Comparison of ENCODE assay signal across 26 cellular contexts in genomic region chr10:129560355-129560754, GRCh38.
A peak's percentile ranks its signal among the peaks of the same experiment; 100 is the strongest.
DNase-seq lines count a peak whose midpoint lies in the region; ATAC-seq, FAIRE-seq and TF ChIP-seq lines count a peak whose summit lies in the region.
"Had no signal": no experiment of that assay in that cellular context is flagged by ENCODE, and none has a peak within 500 bp of the region (broad histone marks: within the 10 kb centered on the region; RNA-seq: fewer than 3 reads in every experiment).

No MANE protein-coding gene starts in this region.

- H4K20me1 ChIP-seq in HepG2 (ENCODE audit: insufficient read depth, low read length): no peaks in the 10 kb centered on the region

- H3K9ac ChIP-seq in HepG2 (ENCODE audit: insufficient read depth, low read depth, low read length): no peak overlapping the region
- H3K9ac ChIP-seq: BLaER1 had no signal

- CTCF ChIA-PET in HepG2 (lab: Yijun Ruan, JAX; ENCODE audit: low intra/inter-chr PET ratio, low total read pairs): no interaction called here

- no peak overlapping the region for H2AFZ ChIP-seq in HepG2 (ENCODE audit: low read length)

- H3K4me1 ChIP-seq in HepG2 (ENCODE audit: insufficient read depth, low read length) (0 out of 2 replicates have a peak, but pooled peaks cover 11% of the 10 kb centered on the region), right lobe of liver (peaks cover 0 to 4% (median 0%) of the 10 kb centered on the region in 4 donors)
- H3K4me1 ChIP-seq: BE2C, BLaER1 had no signal

- in situ Hi-C loops in HepG2 (cut with HindIII; ENCODE audit: extremely low pct_ligation_motif_present, low pct_unique_long_range_greater_than_20kb): no loop called here

- H3K27me3 ChIP-seq in HepG2 (ENCODE audit: control insufficient read depth in 1 of 2, insufficient read depth in 2 of 2, low read length in 2 of 2): no peaks in the 10 kb centered on the region
- H3K27me3 ChIP-seq in right lobe of liver: no peaks in the 10 kb centered on the region
- H3K27me3 ChIP-seq in dorsolateral prefrontal cortex: no peaks in the 10 kb centered on the region
- H3K27me3 ChIP-seq: BE2C, BLaER1 had no signal

- ATAC-seq in left lobe of liver (peak; percentile 91), HepG2 (no peak), right lobe of liver (peak; percentile 90 to 96 (median 95))
- ATAC-seq in stimulated activated naive CD8-positive, alpha-beta T cell treated with anti-CD3 and anti-CD28 coated beads, Interleukin-15, Interleukin-2, amounts not matched to agents 100 U/mL and 50 U/mL, for 24 hours: no peak
- ATAC-seq: GM12878 had no signal

- H3K4me3 ChIP-seq in HepG2 (replicated peaks in 1 of 3; ENCODE audit: insufficient read depth in 1 of 3, low read depth in 2 of 3, low read length in 3 of 3): no peak overlapping the region
- H3K4me3 ChIP-seq in right lobe of liver: no peak overlapping the region
- H3K4me3 ChIP-seq in dorsolateral prefrontal cortex: no peak overlapping the region
- H3K4me3 ChIP-seq: BLaER1, GM12878 had no signal

- TF ChIP-seq EP300 in HepG2 (IDR thresholded peaks at IDR 0.05; ENCODE audit: low read depth in 2 of 2, low read length in 2 of 2) (no peak), HepG2 (CRISPR knock-in tag; IDR thresholded peaks at IDR 0.05; ENCODE audit: borderline replicate concordance) (no peak)

- no peaks in the 10 kb centered on the region for H3K79me2 ChIP-seq in HepG2 (ENCODE audit: insufficient read depth, low read length)

- H3K27ac ChIP-seq in HepG2 (ENCODE audit: extremely low read length, insufficient read depth, low read length): no peak overlapping the region
- H3K27ac ChIP-seq in right lobe of liver: peak overlapping the region in 2 of 3 donors; percentile 37 to 38
- no peak overlapping the region for H3K27ac ChIP-seq in dorsolateral prefrontal cortex
- H3K27ac ChIP-seq: BLaER1 had no signal

- TF ChIP-seq POLR2A in HepG2 (IDR thresholded peaks at IDR 0.05; ENCODE audit: insufficient read depth in 1 of 2, low read depth in 2 of 2, low read length in 2 of 2) (no peak), right lobe of liver (IDR thresholded peaks at IDR 0.05) (no peak)

- POLR2A ChIA-PET in HepG2 (lab: Yijun Ruan, JAX): no interaction called here

- H3K36me3 ChIP-seq in HepG2 (replicated peaks in 1 of 2; ENCODE audit: control insufficient read depth in 1 of 2, insufficient read depth in 2 of 2, low read length in 2 of 2) (no peaks in the 10 kb centered on the region; a peak in 1 of 5 replicates), right lobe of liver (no peaks in the 10 kb centered on the region)
- H3K36me3 ChIP-seq: BE2C had no signal

- no peak overlapping the region for H3K4me2 ChIP-seq in HepG2 (ENCODE audit: low read depth, low read length)
- H3K4me2 ChIP-seq: BLaER1 had no signal

- DNase-seq in left lobe of liver (ENCODE audit: low spot score): peak; percentile 67
- DNase-seq in HepG2 (ENCODE audit: low spot score): no peak
- peak in 1 of 3 donors; percentile 72 for DNase-seq in right lobe of liver
- DNase-seq in LoVo (ENCODE audit: low spot score): no peak
- DNase-seq in dorsolateral prefrontal cortex: no peak
- DNase-seq in stimulated activated naive CD8-positive, alpha-beta T cell treated with anti-CD3 and anti-CD28 coated beads, Interleukin-15, Interleukin-2, amounts not matched to agents 100 U/mL and 50 U/mL, for 24 hours: no peak
- DNase-seq: 8988T; ACHN; BE2C; C1 segment of cervical spinal cord; CD4-positive, alpha-beta memory T cell; CD4-positive, CD25-positive, alpha-beta regulatory T cell; CD8-positive, alpha-beta memory T cell; COR-L47; DMS 273 treated with DMSO at 0.1 percent for 48 hours; DMS153; DMS53; DMS79; DND-41; EL; GDM1 had no signal

- TF ChIP-seq RAD21 in HepG2 (CRISPR knock-in tag; IDR thresholded peaks at IDR 0.05): no peak

- TF ChIP-seq CTCF in HepG2 (CRISPR knock-in tag; IDR thresholded peaks at IDR 0.05): no peak
- TF ChIP-seq CTCF in right lobe of liver (IDR thresholded peaks at IDR 0.05): no peak
- TF ChIP-seq CTCF in dorsolateral prefrontal cortex (IDR thresholded peaks at IDR 0.05 in 54 of 56, conservative IDR thresholded peaks at IDR 0.05 in 2 of 56; ENCODE audit: low read depth in 1 of 56, partially characterized antibody in 56 of 56): no peak

- BruUV-seq in HepG2 (replicated peaks; lab: Mats Ljungman, UMichigan): no TSS peak

- intact Hi-C loops in HepG2 (cut with micrococcal nuclease; ENCODE audit: unreplicated experiment) (no loop called here), right lobe of liver (cut with DNase I) (no loop called here), dorsolateral prefrontal cortex (cut with DNase I) (no loop called here)

- 45% methylated on average over 6 of the region's 6 CpGs for WGBS in HepG2 (ENCODE audit: low lambda C conversion rate)
- WGBS in right lobe of liver (ENCODE audit: insufficient coverage, low coverage, low lambda C conversion rate, missing lambda C conversion rate): 48% methylated on average over 6 of the region's 6 CpGs

- H3K9me3 ChIP-seq in HepG2 (ENCODE audit: low read length) (peaks cover 4% of the 10 kb centered on the region; the same call in 1 of the 2 replicates), right lobe of liver (no peaks in the 10 kb centered on the region)
- H3K9me3 ChIP-seq: BE2C had no signal

- FAIRE-seq in HepG2 (lab: Jason Lieb, UNC): no peak
- FAIRE-seq: A204.1, GM12878, GM12892, GM18507 had no signal

TF ChIP-seq in HepG2, 621 proteins besides CTCF, POLR2A, EP300 and RAD21:
- TF ChIP-seq HNF4A (CRISPR knock-in tag; IDR thresholded peaks at IDR 0.05): 0 out of 2 replicates have a peak, but pooled peaks have one; percentile 7
- no peak for TF ChIP-seq HMG20A (CRISPR knock-in tag; IDR thresholded peaks at IDR 0.05; ENCODE audit: borderline replicate concordance)
- no peak for TF ChIP-seq ATRX (CRISPR knock-in tag; IDR thresholded peaks at IDR 0.05; ENCODE audit: borderline replicate concordance)
- TF ChIP-seq ZNF652 (CRISPR knock-in tag; IDR thresholded peaks at IDR 0.05; ENCODE audit: borderline replicate concordance, low read depth): no peak
- TF ChIP-seq ZNF343 (CRISPR knock-in tag; IDR thresholded peaks at IDR 0.05): no peak

Comparison
In these comparisons a context has a peak if more than half of its experiments do, and no peak if none do; other contexts are left out.
1. ATAC-seq: peak in left lobe of liver (single experiment) and right lobe of liver (4 of 4); none in HepG2 (single experiment) and stimulated activated naive CD8-positive, alpha-beta T cell treated with anti-CD3 and anti-CD28 coated beads, Interleukin-15, Interleukin-2, amounts not matched to agents 100 U/mL and 50 U/mL, for 24 hours (single experiment).
2. H3K27ac ChIP-seq: peak in right lobe of liver (2 of 3); none in HepG2 (single experiment) and dorsolateral prefrontal cortex (0 of 59).